In the genomic region with DNA sequence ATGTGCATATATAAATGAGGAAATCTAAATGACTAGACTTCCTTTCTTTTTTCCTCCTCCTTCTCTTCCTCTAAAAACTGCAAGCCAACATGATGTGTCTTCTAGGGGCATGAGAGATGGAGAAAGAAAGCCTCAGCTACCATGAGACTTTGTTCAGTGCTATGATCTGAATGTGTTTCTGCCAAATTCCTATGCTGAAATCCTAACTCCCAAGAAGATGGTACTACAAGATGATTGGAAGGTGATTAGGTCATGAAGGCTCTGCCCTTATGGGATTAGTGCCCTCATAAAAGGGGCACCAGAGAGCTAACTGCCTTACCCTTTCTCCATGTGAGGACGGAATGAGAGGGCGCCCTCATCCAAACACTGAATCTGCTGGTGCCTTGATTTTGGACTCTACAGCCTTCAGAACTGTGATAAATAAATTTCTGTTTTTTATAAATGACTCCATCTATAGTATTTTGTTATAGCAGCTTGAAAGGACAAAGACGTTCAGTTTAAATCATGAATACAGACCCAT, we compare ENCODE assay signal across 1 cellular context.
TF ChIP-seq lines count a peak whose summit lies in the region.

No MANE protein-coding gene starts in this region.

TF ChIP-seq in IMR-90, 13 proteins besides CTCF, POLR2A, EP300 and RAD21:
- TF ChIP-seq RCOR1 (IDR thresholded peaks at IDR 0.05; ENCODE audit: insufficient replicate concordance, low read length) = no peak
